Comparison of ENCODE assay signal across 17 cellular contexts in the genomic region with DNA sequence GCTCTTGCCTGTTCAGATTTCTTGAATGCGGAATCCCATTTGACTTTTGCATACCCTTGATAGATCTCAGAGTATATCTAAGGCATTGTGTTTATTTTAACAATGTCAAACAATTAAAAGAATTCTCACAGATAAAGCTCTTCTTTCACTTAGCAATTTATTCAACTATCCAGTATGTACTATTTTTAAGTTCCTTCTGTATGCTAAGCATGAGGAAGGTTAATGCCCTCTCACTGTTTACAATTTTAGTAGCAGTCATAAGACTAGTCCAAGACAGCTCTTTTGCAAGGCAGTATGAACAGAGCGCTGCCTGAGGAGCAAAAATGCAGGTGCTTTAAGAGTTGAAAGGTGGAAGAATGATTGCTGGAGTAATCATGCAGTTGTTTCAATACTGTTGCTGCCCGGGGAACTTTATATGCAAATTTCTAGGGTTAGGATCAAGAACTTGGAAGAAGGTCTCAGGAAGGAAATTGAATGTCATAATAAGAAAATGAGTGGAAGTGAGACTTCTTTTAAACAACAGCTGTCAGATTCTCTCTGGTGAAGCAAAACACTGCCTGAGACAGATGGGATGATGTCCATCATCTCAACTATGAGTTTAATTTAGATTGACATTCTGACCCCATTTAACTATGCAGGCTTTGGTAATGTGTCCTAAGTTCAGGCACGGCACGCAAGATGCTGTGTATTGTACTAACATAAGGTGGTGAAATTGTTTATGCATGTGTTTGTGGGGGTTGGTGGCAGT.
"Had no signal": no experiment of that assay in that cellular context is flagged by ENCODE, and none has a peak within 500 bp of the region (broad histone marks: within the 10 kb centered on the region; RNA-seq: fewer than 3 reads in every experiment).

No MANE protein-coding gene starts in this region.

- H3K4me1 ChIP-seq: foreskin keratinocyte, pancreas, thyroid gland, uterus had no signal

- DNase-seq: activated CD4-positive, alpha-beta T cell treated with anti-CD3 and anti-CD28 coated beads for 1 hour; activated CD4-positive, alpha-beta T cell treated with anti-CD3 and anti-CD28 coated beads, Interleukin-2, amount 50 U/mL, for 48 hours; activated gamma-delta T cell; activated T-cell treated with anti-CD3 and anti-CD28 coated beads, Interleukin-2, amount 50 U/mL, for 4 hours; brain microvascular endothelial cell; foreskin keratinocyte; head of caudate nucleus; islet precursor cell; left ventricle myocardium superior; mesendoderm; pancreas; stimulated activated CD4-positive, alpha-beta T cell treated with anti-CD3 and anti-CD28 coated beads, Interleukin-4, amount 100 ng/mL, for 4 hours; stomach; thyroid gland; uterus had no signal

- H3K27ac ChIP-seq: brain microvascular endothelial cell, foreskin keratinocyte, pancreas, skin epidermis, stomach, thyroid gland, uterus had no signal

- H3K9me3 ChIP-seq: esophagus muscularis mucosa, pancreas, stomach, thyroid gland had no signal

- H3K4me3 ChIP-seq: esophagus muscularis mucosa, pancreas, skin epidermis, stomach, thyroid gland, uterus had no signal

- H3K36me3 ChIP-seq: brain microvascular endothelial cell, esophagus muscularis mucosa, pancreas, stomach, thyroid gland, uterus had no signal

- H3K27me3 ChIP-seq: brain microvascular endothelial cell, esophagus muscularis mucosa, foreskin keratinocyte, pancreas, stomach, thyroid gland, uterus had no signal

- ATAC-seq: activated T-cell treated with anti-CD3 and anti-CD28 coated beads, Interleukin-2, amount 50 U/mL, for 4 hours; foreskin keratinocyte; left ventricle myocardium superior; pancreas had no signal
